8 cellular contexts compared by ENCODE assay signal in genomic region chr2:219205981-219206441, GRCh38. TPM values are rescaled to one million over a fixed set of nuclear protein-coding genes. Genes with fewer than 3 reads are reported as not detected.
A peak's percentile ranks its signal among the peaks of the same experiment; 100 is the strongest.
DNase-seq lines count a peak whose midpoint lies in the region; ATAC-seq and TF ChIP-seq lines count a peak whose summit lies in the region.

No MANE protein-coding gene starts in this region.

- peak overlapping the region; percentile 87 for H3K27ac ChIP-seq in CD8-positive, alpha-beta T cell (ENCODE audit: low read depth, low read length)
- peak overlapping the region; percentile 69 for H3K27ac ChIP-seq in GM23248
- no peak overlapping the region for H3K27ac ChIP-seq in iPS DF 6.9 (ENCODE audit: low read length)

- peak overlapping the region; percentile 77 for H3K9ac ChIP-seq in GM23248

- 16 to 19% methylated on average over 10 of the region's 10 CpGs for WGBS in GM23248 (ENCODE audit: low coverage in 1 of 2, low lambda C conversion rate in 2 of 2, missing lambda C conversion rate in 2 of 2), 2 experiments
- no CpG with 5 or more reads among the region's 10 CpGs for WGBS in iPS DF 6.9 (ENCODE audit: insufficient coverage, insufficient read length)

- peak overlapping the region; percentile 95 for H3K4me3 Mint-ChIP-seq in CD8-positive, alpha-beta T cell
- peak overlapping the region; percentile 74 for H3K4me3 Mint-ChIP-seq in WTC11
- peak overlapping the region; percentile 83 to 87 for H3K4me3 Mint-ChIP-seq in stimulated activated naive CD8-positive, alpha-beta T cell treated with anti-CD3 and anti-CD28 coated beads, Interleukin-15, amount 100 ng/mL, for 72 hours

- H2AFZ ChIP-seq in GM23248, result peak overlapping the region; percentile 88

- intact Hi-C loops in CD8-positive, alpha-beta T cell (cut with DNase I, micrococcal nuclease), result loop anchor here (1.0 to 10.0 kb wide), 8 partner anchors 23 to 810 kb away; partner anchors contain the start of genes ANKZF1 (in 1 of the 2), ATG9A (in 1 of the 2), DNPEP (in 1 of the 2) and NHEJ1 (in 1 of the 2)

- peak overlapping the region; percentile 93 for H3K4me2 ChIP-seq in GM23248 (ENCODE audit: unreplicated experiment)

- in situ Hi-C loops in GM23248 (cut with MboI), result no loop called here

- H3K36me3 ChIP-seq in CD8-positive, alpha-beta T cell (ENCODE audit: insufficient read depth, low read length), result peaks cover 12% of the 10 kb centered on the region
- H3K36me3 ChIP-seq in GM23248 (ENCODE audit: low read depth) (no peaks in the 10 kb centered on the region), iPS DF 6.9 (ENCODE audit: control insufficient read depth, insufficient read depth, low read length) (peaks cover 5% of the 10 kb centered on the region)

- H3K9me2 ChIP-seq in GM23248 (ENCODE audit: insufficient read depth), result no peaks in the 10 kb centered on the region

- peaks cover 17% of the 10 kb centered on the region for H3F3A ChIP-seq in GM23248 (ENCODE audit: insufficient read depth)

- H4K20me1 ChIP-seq in GM23248 (ENCODE audit: insufficient read depth), result no peaks in the 10 kb centered on the region

- H3K36me3 Mint-ChIP-seq in CD8-positive, alpha-beta T cell, result peaks cover 32% of the 10 kb centered on the region
- H3K36me3 Mint-ChIP-seq in WTC11, result peaks cover 26% of the 10 kb centered on the region

- 0 out of 2 replicates have a peak, but pooled peaks cover 3% of the 10 kb centered on the region for H3K79me2 ChIP-seq in GM23248 (ENCODE audit: insufficient read depth)

- POLR2A ChIA-PET in CD8-positive, alpha-beta T cell (lab: Charles Lee), result interaction anchor here (0.6 to 5.0 kb wide), 22 partner anchors 9 to 293 kb away, joined by 3 to 95 read pairs (median 8); partner anchors contain the start of genes ABCB6, ANKZF1, ATG9A and CNPPD1
- POLR2A ChIA-PET in WTC11 (lab: Charles Lee), result interaction anchor here (0.7 to 2.0 kb wide), 8 partner anchors 11 to 47 kb away, joined by 3 to 16 read pairs (median 6); partner anchors contain the start of genes ABCB6, ANKZF1, ATG9A and CNPPD1

- peak overlapping the region; percentile 68 for H3K4me3 ChIP-seq in CD8-positive, alpha-beta T cell (ENCODE audit: low read depth, low read length)
- peak overlapping the region; percentile 78 for H3K4me3 ChIP-seq in GM23248
- peak overlapping the region; percentile 73; the same call in 1 of the 2 replicates for H3K4me3 ChIP-seq in iPS DF 6.9 (ENCODE audit: low read length)

- CTCF ChIA-PET in CD8-positive, alpha-beta T cell (lab: Charles Lee), result interaction anchor here (1.3 to 20.3 kb wide), 9 partner anchors 25 to 308 kb away, joined by 3 to 228 read pairs (median 6); partner anchors contain the start of genes CNPPD1, NHEJ1, SLC23A3 and TUBA4A
- CTCF ChIA-PET in WTC11 (lab: Charles Lee), result interaction anchor here (0.9 to 2.0 kb wide), 12 partner anchors 9 to 324 kb away, joined by 3 to 11 read pairs (median 6); partner anchors contain the start of genes CNPPD1, GLB1L and STK16

- H3K4me1 ChIP-seq in CD8-positive, alpha-beta T cell (ENCODE audit: insufficient read depth, low read length), result peaks cover 43% of the 10 kb centered on the region
- peaks cover 11% of the 10 kb centered on the region; the same call in 1 of the 2 replicates for H3K4me1 ChIP-seq in GM23248 (ENCODE audit: insufficient read depth)
- H3K4me1 ChIP-seq in iPS DF 6.9 (ENCODE audit: control insufficient read depth, insufficient read depth, low read length), result 0 out of 2 replicates have a peak, but pooled peaks cover 1% of the 10 kb centered on the region

- H3K9me3 Mint-ChIP-seq in CD8-positive, alpha-beta T cell, result peaks cover under 1% of the 10 kb centered on the region
- H3K9me3 Mint-ChIP-seq in WTC11, result peaks cover 7% of the 10 kb centered on the region
- peaks cover 0 to 7% of the 10 kb centered on the region in 2 donors for H3K9me3 Mint-ChIP-seq in stimulated activated naive CD8-positive, alpha-beta T cell treated with anti-CD3 and anti-CD28 coated beads, Interleukin-15, amount 100 ng/mL, for 72 hours

- ATAC-seq in CD8-positive, alpha-beta T cell, result peak; percentile 32
- ATAC-seq in WTC11 (peak; percentile 13), HG02588 (IDR thresholded peaks at IDR 0.05; ENCODE audit: unreplicated experiment) (no peak)
- peak; percentile 54 for ATAC-seq in stimulated activated naive CD8-positive, alpha-beta T cell treated with anti-CD3 and anti-CD28 coated beads, Interleukin-15, amount 100 ng/mL, for 72 hours

- H3K9me3 ChIP-seq in CD8-positive, alpha-beta T cell (ENCODE audit: low read length), result no peaks in the 10 kb centered on the region
- H3K9me3 ChIP-seq in GM23248 (ENCODE audit: low read depth) (no peaks in the 10 kb centered on the region), iPS DF 6.9 (ENCODE audit: control insufficient read depth, insufficient read depth, low read length) (no peaks in the 10 kb centered on the region)

- H3K27ac Mint-ChIP-seq in CD8-positive, alpha-beta T cell, result peak overlapping the region; percentile 99
- peak overlapping the region; percentile 91 for H3K27ac Mint-ChIP-seq in WTC11
- H3K27ac Mint-ChIP-seq in stimulated activated naive CD8-positive, alpha-beta T cell treated with anti-CD3 and anti-CD28 coated beads, Interleukin-15, amount 100 ng/mL, for 72 hours, result peak overlapping the region; percentile 96

- H3K4me1 Mint-ChIP-seq in CD8-positive, alpha-beta T cell (ENCODE audit: low read depth), result peaks cover 42% of the 10 kb centered on the region
- peaks cover 6% of the 10 kb centered on the region for H3K4me1 Mint-ChIP-seq in WTC11
- H3K4me1 Mint-ChIP-seq in stimulated activated naive CD8-positive, alpha-beta T cell treated with anti-CD3 and anti-CD28 coated beads, Interleukin-15, amount 100 ng/mL, for 72 hours, result peaks cover 43% of the 10 kb centered on the region

- no peaks in the 10 kb centered on the region for H3K27me3 Mint-ChIP-seq in CD8-positive, alpha-beta T cell (ENCODE audit: low read depth)
- H3K27me3 Mint-ChIP-seq in WTC11 (ENCODE audit: low read depth), result peaks cover 15% of the 10 kb centered on the region
- no peaks in the 10 kb centered on the region for H3K27me3 Mint-ChIP-seq in stimulated activated naive CD8-positive, alpha-beta T cell treated with anti-CD3 and anti-CD28 coated beads, Interleukin-15, amount 100 ng/mL, for 72 hours

- DNase-seq in CD8-positive, alpha-beta T cell, result no peak
- DNase-seq in GM23248 (no peak), WTC11 (ENCODE audit: low spot score) (no peak), iPS DF 6.9 (ENCODE audit: low read depth, low spot score) (no peak), cortex of kidney (lab: John Stamatoyannopoulos, UW) (no peak)
- DNase-seq in stimulated activated naive CD8-positive, alpha-beta T cell treated with anti-CD3 and anti-CD28 coated beads, Interleukin-15, amount 100 ng/mL, for 72 hours, result no peak
- DNase-seq in stimulated activated CD8-positive, alpha-beta memory T cell treated with anti-CD3 and anti-CD28 coated beads, Interleukin-4, amount 100 ng/mL, for 48 hours, result no peak

- no peaks in the 10 kb centered on the region for H3K27me3 ChIP-seq in CD8-positive, alpha-beta T cell (ENCODE audit: insufficient read depth, low read length)
- H3K27me3 ChIP-seq in GM23248 (replicated peaks; ENCODE audit: insufficient read depth) (no peaks in the 10 kb centered on the region), iPS DF 6.9 (ENCODE audit: control insufficient read depth, insufficient read depth, low read length) (no peaks in the 10 kb centered on the region)

- TF ChIP-seq CTCF in CD8-positive, alpha-beta T cell (IDR thresholded peaks at IDR 0.05), result no peak
- TF ChIP-seq CTCF in WTC11 (IDR thresholded peaks at IDR 0.05), result no peak

TF ChIP-seq in WTC11, 78 proteins besides CTCF, POLR2A, EP300 and RAD21 (continues in another document):
- no peak for TF ChIP-seq ESRRA (CRISPR knock-in tag; IDR thresholded peaks at IDR 0.05; ENCODE audit: borderline replicate concordance)
- no peak for TF ChIP-seq PRRX2 (CRISPR knock-in tag; IDR thresholded peaks at IDR 0.05)
- TF ChIP-seq SMAD4 (CRISPR knock-in tag; IDR thresholded peaks at IDR 0.05), result no peak
- no peak for TF ChIP-seq STAT6 (CRISPR knock-in tag; conservative IDR thresholded peaks at IDR 0.05; ENCODE audit: low read depth)

RNA-seq across cellular contexts. Expression of gene ZFAND2B, which starts 0.6 kb away (rescaled TPM):
- total RNA-seq in CD8-positive, alpha-beta T cell, result 10 to 100 TPM; 74.3 to 78.7 TPM
- total RNA-seq in GM23248 (2014; rRNA removed; shearing (Covaris generic)), result 39.3 and 42.4 TPM in 2 replicates
- 36.0 and 38.9 TPM in 2 replicates for polyA plus RNA-seq in GM23248 (2016; fragmentation: Nextera tagmentation; extraction: Ambion mirVana)
- total RNA-seq in WTC11 (2021), result 19.5 to 21.1 TPM (median 20.2 TPM) in 3 replicates

RNA-seq across cellular contexts. Expression of gene ABCB6, which starts 12.7 kb away (rescaled TPM):
- total RNA-seq in CD8-positive, alpha-beta T cell, result 1 to 10 TPM; 3.4 to 3.5 TPM
- total RNA-seq in GM23248 (2014; rRNA removed; shearing (Covaris generic)), result 25.3 and 35.7 TPM in 2 replicates
- polyA plus RNA-seq in GM23248 (2016; fragmentation: Nextera tagmentation; extraction: Ambion mirVana), result 21.8 TPM in 2 replicates
- 42.1 to 45.3 TPM (median 44.8 TPM) in 3 replicates for total RNA-seq in WTC11 (2021)

RNA-seq across cellular contexts. Expression of gene ATG9A, which starts 23.4 kb away (rescaled TPM):
- 100 to 1,000 TPM; 103 to 116 TPM for total RNA-seq in CD8-positive, alpha-beta T cell
- total RNA-seq in GM23248 (2014; rRNA removed; shearing (Covaris generic)), result 84.4 and 97.3 TPM in 2 replicates
- 68.5 and 72.6 TPM in 2 replicates for polyA plus RNA-seq in GM23248 (2016; fragmentation: Nextera tagmentation; extraction: Ambion mirVana)
- 42.9 to 48.4 TPM (median 46.7 TPM) in 3 replicates for total RNA-seq in WTC11 (2021)

RNA-seq across cellular contexts. Expression of gene ANKZF1, which starts 23.6 kb away (rescaled TPM):
- 10 to 100 TPM; 97.4 to 99.5 TPM for total RNA-seq in CD8-positive, alpha-beta T cell
- 27.8 and 32.6 TPM in 2 replicates for total RNA-seq in GM23248 (2014; rRNA removed; shearing (Covaris generic))
- 26.8 and 31.5 TPM in 2 replicates for polyA plus RNA-seq in GM23248 (2016; fragmentation: Nextera tagmentation; extraction: Ambion mirVana)
- total RNA-seq in WTC11 (2021), result 56.9 to 70.4 TPM (median 58.0 TPM) in 3 replicates

RNA-seq across cellular contexts. Expression of gene RETREG2, which starts 27.9 kb away (rescaled TPM):
- 10 to 100 TPM; 76.7 to 79.0 TPM for total RNA-seq in CD8-positive, alpha-beta T cell
- total RNA-seq in GM23248 (2014; rRNA removed; shearing (Covaris generic)), result 98.9 and 120 TPM in 2 replicates
- polyA plus RNA-seq in GM23248 (2016; fragmentation: Nextera tagmentation; extraction: Ambion mirVana), result 20.7 and 21.5 TPM in 2 replicates
- 50.2 to 60.2 TPM (median 52.8 TPM) in 3 replicates for total RNA-seq in WTC11 (2021)
